ENCODE assay signal across 18 cellular contexts in genomic region chr17:78317817-78318400, GRCh38. TPM values are rescaled to one million over a fixed set of nuclear protein-coding genes. Genes with fewer than 3 reads are reported as not detected.
DNase-seq lines count a peak whose midpoint lies in the region; ATAC-seq, FAIRE-seq and TF ChIP-seq lines count a peak whose summit lies in the region.
"Had no signal": no experiment of that assay in that cellular context is flagged by ENCODE, and none has a peak within 500 bp of the region (broad histone marks: within the 10 kb centered on the region; RNA-seq: fewer than 3 reads in every experiment).

No MANE protein-coding gene starts in this region.

- peaks cover 18% of the 10 kb centered on the region for H3K4me1 Mint-ChIP-seq in activated naive CD8-positive, alpha-beta T cell treated with anti-CD3 and anti-CD28 coated beads, Interleukin-2, amount 10 ng/mL, durations not matched to agents 7 days and 5 days
- peaks cover 35% of the 10 kb centered on the region for H3K4me1 Mint-ChIP-seq in activated naive CD8-positive, alpha-beta T cell treated with anti-CD3 and anti-CD28 coated beads for 36 hours

- H2AFZ ChIP-seq in K562 (ENCODE audit: low read depth, low read length): peak overlapping the region; percentile 53

- peak overlapping the region; percentile 26 for H2BK5ac ChIP-seq in mesendoderm (ENCODE audit: low read length)

- H3K9me3 ChIP-seq in K562 (replicated peaks; ENCODE audit: control insufficient read depth, insufficient read depth, low read depth, low read length) (no peaks in the 10 kb centered on the region), upper lobe of left lung (no peaks in the 10 kb centered on the region)
- H3K9me3 ChIP-seq: right atrium auricular region had no signal

- no peak overlapping the region for H4K8ac ChIP-seq in mesendoderm (ENCODE audit: low read depth, low read length)

- POLR2A ChIA-PET in activated naive CD8-positive, alpha-beta T cell treated with anti-CD3 and anti-CD28 coated beads, Interleukin-2, amount 10 ng/mL, durations not matched to agents 7 days and 5 days (lab: Charles Lee): no interaction called here
- POLR2A ChIA-PET in K562 (lab: Yijun Ruan, JAX): no interaction called here

- no peaks in the 10 kb centered on the region for H3K9me1 ChIP-seq in K562 (ENCODE audit: control insufficient read depth, insufficient read depth, low read length)

- intact Hi-C loops in K562 (cut with micrococcal nuclease): no loop called here

- no peak for TF ChIP-seq RAD21 in K562 (CRISPR knock-in tag; conservative IDR thresholded peaks at IDR 0.05 in 1 of 2, IDR thresholded peaks at IDR 0.05 in 1 of 2)

- H2BK120ac ChIP-seq in mesendoderm (ENCODE audit: low read depth, low read length): no peak overlapping the region

- H3K9ac ChIP-seq in K562 (ENCODE audit: insufficient read depth in 1 of 2, low read depth in 2 of 2, low read length in 2 of 2): peak overlapping the region in 1 of 2 experiments; percentile 32; a peak in 2 of 4 replicates
- peak overlapping the region; percentile 48 for H3K9ac ChIP-seq in mesendoderm (ENCODE audit: low read length)

- H3K4me2 ChIP-seq in K562 (ENCODE audit: insufficient read depth, low read length): no peak overlapping the region
- no peak overlapping the region for H3K4me2 ChIP-seq in mesendoderm (ENCODE audit: low read length)

- H3K4me3 Mint-ChIP-seq in activated naive CD8-positive, alpha-beta T cell treated with anti-CD3 and anti-CD28 coated beads, Interleukin-2, amount 10 ng/mL, durations not matched to agents 7 days and 5 days: no peak overlapping the region
- H3K4me3 Mint-ChIP-seq in activated naive CD8-positive, alpha-beta T cell treated with anti-CD3 and anti-CD28 coated beads for 36 hours: no peak overlapping the region
- H3K4me3 Mint-ChIP-seq: activated T-cell treated with anti-CD3 and anti-CD28 coated beads, Interleukin-2, amount 50 U/mL, for 24 hours; natural killer cell had no signal

- no peaks in the 10 kb centered on the region for H3K79me1 ChIP-seq in mesendoderm (ENCODE audit: low read length)

- H2AK5ac ChIP-seq in mesendoderm (ENCODE audit: low read length): peak overlapping the region; percentile 22

- H3K4me3 ChIP-seq in K562 (no peak overlapping the region), mesendoderm (ENCODE audit: low read length) (no peak overlapping the region), upper lobe of left lung (no peak overlapping the region)
- H3K4me3 ChIP-seq: right atrium auricular region had no signal

- H3K36me3 Mint-ChIP-seq in activated naive CD8-positive, alpha-beta T cell treated with anti-CD3 and anti-CD28 coated beads, Interleukin-2, amount 10 ng/mL, durations not matched to agents 7 days and 5 days: peaks cover 1% of the 10 kb centered on the region
- no peaks in the 10 kb centered on the region for H3K36me3 Mint-ChIP-seq in activated naive CD8-positive, alpha-beta T cell treated with anti-CD3 and anti-CD28 coated beads for 36 hours
- H3K36me3 Mint-ChIP-seq: natural killer cell had no signal

- in situ Hi-C loops in K562 (cut with MboI): no loop called here

- no peak for DNase-seq in activated naive CD8-positive, alpha-beta T cell treated with anti-CD3 and anti-CD28 coated beads, Interleukin-2, amount 10 ng/mL, durations not matched to agents 7 days and 5 days
- DNase-seq in activated naive CD8-positive, alpha-beta T cell treated with anti-CD3 and anti-CD28 coated beads for 36 hours: no peak
- no peak for DNase-seq in K562 (ENCODE audit: extremely low read depth in 1 of 4, low spot score in 3 of 4)
- DNase-seq in mesendoderm: no peak
- DNase-seq in upper lobe of left lung: peak in 1 of 2 donors; percentile 41
- DNase-seq in SHP77 (lab: John Stamatoyannopoulos, UW): no peak
- DNase-seq: activated T-cell treated with anti-CD3 and anti-CD28 coated beads, Interleukin-2, amount 50 U/mL, for 24 hours; cerebellar nuclear complex; natural killer cell; NCI-H1105; NCI-H2227 treated with DMSO at 0.1 percent for 48 hours; stimulated activated naive CD4-positive, alpha-beta T cell treated with Interleukin-2 at 50 U/mL for 16 hours had no signal

- CTCF ChIA-PET in K562 (lab: Yijun Ruan, JAX; ENCODE audit: low intra/inter-chr PET ratio): no interaction called here

- no peaks in the 10 kb centered on the region for H3K79me2 ChIP-seq in K562 (ENCODE audit: control insufficient read depth, insufficient read depth, low read length)
- no peaks in the 10 kb centered on the region for H3K79me2 ChIP-seq in mesendoderm (ENCODE audit: control insufficient read depth, insufficient read depth, low read length)

- WGBS in K562 (ENCODE audit: insufficient coverage, low coverage, missing lambda C conversion rate): 58% methylated on average over 9 of the region's 10 CpGs
- no CpG with 5 or more reads among the region's 10 CpGs for WGBS in mesendoderm (ENCODE audit: extremely low coverage, insufficient coverage, low lambda C conversion rate)
- 77 to 93% methylated on average over 10 of the region's 10 CpGs for WGBS in upper lobe of left lung, 2 donors

- H4K5ac ChIP-seq in mesendoderm (ENCODE audit: low read length): no peak overlapping the region

- H3K27me3 Mint-ChIP-seq in activated naive CD8-positive, alpha-beta T cell treated with anti-CD3 and anti-CD28 coated beads, Interleukin-2, amount 10 ng/mL, durations not matched to agents 7 days and 5 days: peaks cover 7% of the 10 kb centered on the region
- no peaks in the 10 kb centered on the region for H3K27me3 Mint-ChIP-seq in activated naive CD8-positive, alpha-beta T cell treated with anti-CD3 and anti-CD28 coated beads for 36 hours
- H3K27me3 Mint-ChIP-seq: activated T-cell treated with anti-CD3 and anti-CD28 coated beads, Interleukin-2, amount 50 U/mL, for 24 hours had no signal

- no TSS peak for BruUV-seq in K562 (replicated peaks; lab: Mats Ljungman, UMichigan)

- TF ChIP-seq CTCF in K562 (IDR thresholded peaks at IDR 0.05 in 2 of 3, conservative IDR thresholded peaks at IDR 0.05 in 1 of 3; ENCODE audit: insufficient read depth in 2 of 3, low read depth in 1 of 3, low read length in 3 of 3): no peak
- peak in 1 of 6 experiments; percentile 16 for TF ChIP-seq CTCF in upper lobe of left lung (IDR thresholded peaks at IDR 0.05)

- H4K20me1 ChIP-seq in K562 (replicated peaks; ENCODE audit: control insufficient read depth, insufficient read depth, low read length): no peaks in the 10 kb centered on the region

- H3K23ac ChIP-seq in mesendoderm (ENCODE audit: low read length): no peak overlapping the region

- TF ChIP-seq POLR2A in K562 (conservative IDR thresholded peaks at IDR 0.05) (no peak), upper lobe of left lung (IDR thresholded peaks at IDR 0.05) (no peak)

- no peak for ATAC-seq in activated naive CD8-positive, alpha-beta T cell treated with anti-CD3 and anti-CD28 coated beads, Interleukin-2, amount 10 ng/mL, durations not matched to agents 7 days and 5 days (ENCODE audit: low read depth)
- ATAC-seq in K562: no peak
- ATAC-seq in upper lobe of left lung (ENCODE audit: low FRiP score in 2 of 2): no peak
- no peak for ATAC-seq in HG02973 (IDR thresholded peaks at IDR 0.05; ENCODE audit: unreplicated experiment)
- no peak for ATAC-seq in GM21723 (IDR thresholded peaks at IDR 0.05; ENCODE audit: unreplicated experiment)
- ATAC-seq: natural killer cell had no signal

- peak overlapping the region; percentile 56 for H3K27ac Mint-ChIP-seq in activated naive CD8-positive, alpha-beta T cell treated with anti-CD3 and anti-CD28 coated beads, Interleukin-2, amount 10 ng/mL, durations not matched to agents 7 days and 5 days
- H3K27ac Mint-ChIP-seq in activated naive CD8-positive, alpha-beta T cell treated with anti-CD3 and anti-CD28 coated beads for 36 hours: no peak overlapping the region
- H3K27ac Mint-ChIP-seq: natural killer cell had no signal

- no peak overlapping the region for H2BK15ac ChIP-seq in mesendoderm (replicated peaks; ENCODE audit: low read depth)

- peak overlapping the region; percentile 80 for H3K56ac ChIP-seq in mesendoderm (ENCODE audit: low read length)

- H3K4ac ChIP-seq in mesendoderm (ENCODE audit: low read depth, low read length): peak overlapping the region; percentile 6

- H3K4me1 ChIP-seq in K562 (replicated peaks in 1 of 2; ENCODE audit: control insufficient read depth in 2 of 2, insufficient read depth in 2 of 2, low read length in 2 of 2) (peaks cover 37 to 56% of the 10 kb centered on the region in 2 experiments), mesendoderm (ENCODE audit: control insufficient read depth, low read depth, low read length) (peaks cover 13% of the 10 kb centered on the region), upper lobe of left lung (peaks cover 48 to 58% (median 53%) of the 10 kb centered on the region in 4 donors)

- FAIRE-seq in K562 (lab: Jason Lieb, UNC): no peak
- FAIRE-seq: D721Med, endothelial cell of umbilical vein, keratinocyte had no signal

- no peaks in the 10 kb centered on the region for H3K27me3 ChIP-seq in K562 (ENCODE audit: control insufficient read depth in 2 of 2, insufficient read depth in 2 of 2, low read length in 2 of 2)
- H3K27me3 ChIP-seq in mesendoderm (ENCODE audit: insufficient read depth, low read length, poor library complexity): no peaks in the 10 kb centered on the region
- H3K27me3 ChIP-seq in upper lobe of left lung: no peaks in the 10 kb centered on the region
- H3K27me3 ChIP-seq: right atrium auricular region had no signal

- H3K9me3 Mint-ChIP-seq in activated naive CD8-positive, alpha-beta T cell treated with anti-CD3 and anti-CD28 coated beads, Interleukin-2, amount 10 ng/mL, durations not matched to agents 7 days and 5 days: no peaks in the 10 kb centered on the region
- no peaks in the 10 kb centered on the region for H3K9me3 Mint-ChIP-seq in activated naive CD8-positive, alpha-beta T cell treated with anti-CD3 and anti-CD28 coated beads for 36 hours
- H3K9me3 Mint-ChIP-seq: activated T-cell treated with anti-CD3 and anti-CD28 coated beads, Interleukin-2, amount 50 U/mL, for 24 hours; natural killer cell had no signal

- no peak overlapping the region for H3K18ac ChIP-seq in mesendoderm (ENCODE audit: low read length)

- H3K27ac ChIP-seq in K562 (ENCODE audit: extremely low read depth, low read depth, low read length) (no peak overlapping the region), mesendoderm (ENCODE audit: low read depth, low read length) (no peak overlapping the region), upper lobe of left lung (peak overlapping the region; percentile 22 to 88 (median 81))
- H3K27ac ChIP-seq: right atrium auricular region had no signal

- H3K36me3 ChIP-seq in K562 (ENCODE audit: control insufficient read depth, insufficient read depth, low read length) (no peaks in the 10 kb centered on the region), mesendoderm (ENCODE audit: control insufficient read depth, insufficient read depth, low read length) (no peaks in the 10 kb centered on the region), upper lobe of left lung (no peaks in the 10 kb centered on the region)
- H3K36me3 ChIP-seq: right atrium auricular region had no signal

- TF ChIP-seq EP300 in K562 (IDR thresholded peaks at IDR 0.05; ENCODE audit: low read length) (no peak), upper lobe of left lung (IDR thresholded peaks at IDR 0.05) (no peak)

RNA-seq across cellular contexts. Expression of gene SOCS3, which starts 42.0 kb away (rescaled TPM):
- total RNA-seq in activated naive CD8-positive, alpha-beta T cell treated with anti-CD3 and anti-CD28 coated beads, Interleukin-2, amount 10 ng/mL, durations not matched to agents 7 days and 5 days: 1 to 10 TPM; 6.6 to 6.7 TPM
- 10 to 100 TPM; 16.6 to 17.9 TPM for total RNA-seq in activated naive CD8-positive, alpha-beta T cell treated with anti-CD3 and anti-CD28 coated beads for 36 hours
- total RNA-seq in K562 (2011; cell fraction: chromatin; rRNA removed; ENCODE audit: low replicate concordance): 20.8 and 58.5 TPM in 2 replicates
- total RNA-seq in K562 (2011; cell fraction: nucleolus; rRNA removed): 62.9 and 64.2 TPM in 2 replicates
- 32.2 and 39.5 TPM in 2 replicates for total RNA-seq in K562 (2011; cell fraction: nucleoplasm; rRNA removed)
- total RNA-seq in K562 (2014; rRNA removed) (37.3 and 38.9 TPM in 2 replicates), K562 (2014; rRNA removed; fragmentation: Illumina TruSeq; extraction: Trizol) (13.7 and 14.4 TPM in 2 replicates), K562 (2015; rRNA removed; fragmentation: Illumina TruSeq; extraction: Trizol) (10.9 and 12.3 TPM in 2 replicates), K562 (2021) (30.7 and 36.8 TPM in 2 replicates), upper lobe of left lung (100 to 1,000 TPM in 3 of 6 donors, 10 to 100 TPM in 3; 67.1 to 173 (median 114) TPM)
- polyA plus RNA-seq in K562 (2011; rRNA removed) (12.7 and 17.9 TPM in 2 replicates), K562 (2014; fragmentation: Illumina TruSeq; extraction: Trizol) (12.5 and 19.4 TPM in 2 replicates), K562 (2014; fragmentation: Nextera tagmentation; extraction: Ambion mirVana) (under 1 TPM; 0.56 to 0.92 TPM), K562 (2014; rRNA removed) (17.5 and 21.9 TPM in 2 replicates)
- 12.3 and 31.5 TPM in 2 replicates for polyA plus RNA-seq in K562 (2011; cell fraction: cytosol; rRNA removed)
- polyA plus RNA-seq in K562 (2011; cell fraction: nucleus; rRNA removed): 26.9 and 59.7 TPM in 2 replicates
- 8.8 and 9.6 TPM in 2 replicates for polyA plus RNA-seq in K562 (2012)
- polyA minus RNA-seq in K562 (2011; rRNA and poly(A)+ RNA removed): 12.4 and 23.2 TPM in 2 replicates
- polyA minus RNA-seq in K562 (2011; cell fraction: cytosol; rRNA and poly(A)+ RNA removed): 22.2 and 30.9 TPM in 2 replicates
- polyA minus RNA-seq in K562 (2011; cell fraction: nucleus; rRNA and poly(A)+ RNA removed): 23.3 and 27.7 TPM in 2 replicates
- polyA plus RNA-seq in mesendoderm (2013, experiment 1 of 2): 11.2 TPM
- polyA plus RNA-seq in mesendoderm (2013, experiment 2 of 2): 11.0 TPM

Comparison
In these comparisons a context has a peak if more than half of its experiments do, and no peak if none do; other contexts are left out.
1. H3K27ac ChIP-seq: peak in upper lobe of left lung (4 of 4); none in K562 (single experiment) and mesendoderm (single experiment).